Comparison of ENCODE assay signal across 9 cellular contexts in the genomic region with DNA sequence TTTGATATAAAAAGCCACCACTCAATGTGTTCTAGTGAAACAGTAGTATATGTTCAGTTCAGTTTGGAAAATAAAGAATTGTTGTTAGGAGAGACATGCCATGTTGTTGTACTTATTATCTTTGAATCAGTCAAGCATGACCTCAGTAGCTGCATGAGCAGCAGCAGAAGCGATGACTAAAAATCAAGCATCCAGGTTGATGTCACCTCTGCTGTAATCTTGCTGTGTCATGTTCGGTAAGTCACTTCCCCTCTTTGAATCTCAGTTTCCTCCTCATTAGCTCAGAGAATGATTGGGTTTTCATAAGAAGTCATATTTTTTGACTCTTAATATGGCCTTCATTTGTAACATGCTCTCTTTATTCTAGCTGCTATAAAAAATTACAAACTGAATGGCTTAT.
A peak's percentile ranks its signal among the peaks of the same experiment; 100 is the strongest.
DNase-seq lines count a peak whose midpoint lies in the region; ATAC-seq, FAIRE-seq and TF ChIP-seq lines count a peak whose summit lies in the region.
"Had no signal": no experiment of that assay in that cellular context is flagged by ENCODE, and none has a peak within 500 bp of the region (broad histone marks: within the 10 kb centered on the region; RNA-seq: fewer than 3 reads in every experiment).

No MANE protein-coding gene starts in this region.

- no peak for FAIRE-seq in HTR-8/SVneo (lab: Jason Lieb, UNC)

- H3K27ac Mint-ChIP-seq in CD4-positive, CD25-positive, alpha-beta regulatory T cell = peak overlapping the region in 1 of 3 donors; percentile 9

- no peak overlapping the region for H3K4me3 ChIP-seq in CD4-positive, CD25-positive, alpha-beta regulatory T cell (ENCODE audit: low read depth, low read length)
- H3K4me3 ChIP-seq in dorsolateral prefrontal cortex (no peak overlapping the region), upper lobe of right lung (no peak overlapping the region)
- H3K4me3 ChIP-seq: thoracic aorta had no signal

- H3K36me3 Mint-ChIP-seq in CD4-positive, CD25-positive, alpha-beta regulatory T cell = no peaks in the 10 kb centered on the region

- H3K27me3 Mint-ChIP-seq in CD4-positive, CD25-positive, alpha-beta regulatory T cell = no peaks in the 10 kb centered on the region

- DNase-seq in CD4-positive, CD25-positive, alpha-beta regulatory T cell = peak in 2 of 3 donors; percentile 9 to 48
- DNase-seq in dermis microvascular lymphatic vessel endothelial cell (ENCODE audit: low read depth in 2 of 2) (peak; percentile 37 to 87), HTR-8/SVneo (ENCODE audit: insufficient read length, low spot score) (no peak), dorsolateral prefrontal cortex (no peak), SKM-1 treated with dmso at 0.1 percent for 144 hours (lab: John Stamatoyannopoulos, UW; ENCODE audit: unreplicated experiment) (no peak), upper lobe of right lung (no peak)

- H3K27ac ChIP-seq in CD4-positive, CD25-positive, alpha-beta regulatory T cell (ENCODE audit: insufficient read depth, low read length, poor library complexity, severe bottlenecking) = no peak overlapping the region
- H3K27ac ChIP-seq in dorsolateral prefrontal cortex (no peak overlapping the region), upper lobe of right lung (no peak overlapping the region)
- H3K27ac ChIP-seq: thoracic aorta had no signal

- no peaks in the 10 kb centered on the region for H3K9me3 ChIP-seq in CD4-positive, CD25-positive, alpha-beta regulatory T cell (ENCODE audit: control insufficient read depth in 2 of 2, low read length in 2 of 2)
- H3K9me3 ChIP-seq in upper lobe of right lung = no peaks in the 10 kb centered on the region
- H3K9me3 ChIP-seq: thoracic aorta had no signal

- ATAC-seq in CD4-positive, CD25-positive, alpha-beta regulatory T cell (ENCODE audit: low read depth in 2 of 2) = peak; percentile 60 to 66
- ATAC-seq in GM19035 (IDR thresholded peaks at IDR 0.05; ENCODE audit: unreplicated experiment) = peak; percentile 69
- peak; percentile 82 for ATAC-seq in HG03442 (IDR thresholded peaks at IDR 0.05; ENCODE audit: unreplicated experiment)
- ATAC-seq in upper lobe of right lung = no peak

- TF ChIP-seq CTCF in dorsolateral prefrontal cortex (IDR thresholded peaks at IDR 0.05 in 54 of 56, conservative IDR thresholded peaks at IDR 0.05 in 2 of 56; ENCODE audit: low read depth in 1 of 56, partially characterized antibody in 56 of 56) = no peak
- no peak for TF ChIP-seq CTCF in upper lobe of right lung (IDR thresholded peaks at IDR 0.05)

- H3K27me3 ChIP-seq in CD4-positive, CD25-positive, alpha-beta regulatory T cell (ENCODE audit: control insufficient read depth, insufficient read depth, low read length) = no peaks in the 10 kb centered on the region
- no peaks in the 10 kb centered on the region for H3K27me3 ChIP-seq in dorsolateral prefrontal cortex
- H3K27me3 ChIP-seq in upper lobe of right lung = no peaks in the 10 kb centered on the region

- H3K36me3 ChIP-seq in CD4-positive, CD25-positive, alpha-beta regulatory T cell (ENCODE audit: control insufficient read depth, insufficient read depth, low read length) = no peaks in the 10 kb centered on the region
- H3K36me3 ChIP-seq in upper lobe of right lung = no peaks in the 10 kb centered on the region
- H3K36me3 ChIP-seq: thoracic aorta had no signal

- H3K4me1 Mint-ChIP-seq in CD4-positive, CD25-positive, alpha-beta regulatory T cell = peaks cover 6 to 36% (median 13%) of the 10 kb centered on the region in 4 donors

- H3K4me3 Mint-ChIP-seq in CD4-positive, CD25-positive, alpha-beta regulatory T cell = no peak overlapping the region

- H3K9me3 Mint-ChIP-seq in CD4-positive, CD25-positive, alpha-beta regulatory T cell = peaks cover 0 to 5% (median 2%) of the 10 kb centered on the region in 7 donors

- intact Hi-C loops in dorsolateral prefrontal cortex (cut with DNase I) = no loop called here
- intact Hi-C loops in upper lobe of right lung (cut with DNase I) = no loop called here

- H3K4me1 ChIP-seq in CD4-positive, CD25-positive, alpha-beta regulatory T cell (ENCODE audit: control insufficient read depth, insufficient read depth, low read length, poor library complexity, severe bottlenecking) = no peaks in the 10 kb centered on the region
- H3K4me1 ChIP-seq in upper lobe of right lung = no peaks in the 10 kb centered on the region

Comparison
In these comparisons a context has a peak if more than half of its experiments do, and no peak if none do; other contexts are left out.
1. DNase-seq: peak in CD4-positive, CD25-positive, alpha-beta regulatory T cell (2 of 3) and dermis microvascular lymphatic vessel endothelial cell (2 of 2); none in HTR-8/SVneo (single experiment), dorsolateral prefrontal cortex (0 of 10), SKM-1 treated with dmso at 0.1 percent for 144 hours (single experiment) and upper lobe of right lung (single experiment).